In genomic region chr2:228611171-228611570, GRCh38 we compare ENCODE assay signal across 9 cellular contexts.
"Had no signal": no experiment of that assay in that cellular context is flagged by ENCODE, and none has a peak within 500 bp of the region (broad histone marks: within the 10 kb centered on the region; RNA-seq: fewer than 3 reads in every experiment).

No MANE protein-coding gene starts in this region.

- H3K27ac ChIP-seq: GM23248, HL-60 had no signal

- H3K9me3 Mint-ChIP-seq: HFFc6 had no signal

- ATAC-seq: HCT116, HepG2 had no signal

- H3K4me3 ChIP-seq: GM23248, HAP-1 had no signal

- H3K27ac Mint-ChIP-seq: HFFc6 had no signal

- H3K27me3 Mint-ChIP-seq: IgD-negative memory B cell had no signal

- H3K4me1 ChIP-seq: HAP-1 had no signal

- H3K9ac ChIP-seq: GM23248 had no signal

- H3K9me3 ChIP-seq: HAP-1 had no signal

- H3K36me3 Mint-ChIP-seq: IgD-negative memory B cell had no signal

- H3K36me3 ChIP-seq: HAP-1 had no signal

- H2AFZ ChIP-seq: GM23248 had no signal

- H3K4me3 Mint-ChIP-seq: HFFc6, IgD-negative memory B cell had no signal

- DNase-seq: GM23248, GOT3, H7, HFFc6 had no signal
